ENCODE assay signal across 10 cellular contexts in genomic region chr13:102903659-102904407, GRCh38. TPM values are rescaled to one million over a fixed set of nuclear protein-coding genes. Genes with fewer than 3 reads are reported as not detected.
DNase-seq lines count a peak whose midpoint lies in the region; ATAC-seq and TF ChIP-seq lines count a peak whose summit lies in the region.
"Had no signal": no experiment of that assay in that cellular context is flagged by ENCODE, and none has a peak within 500 bp of the region (broad histone marks: within the 10 kb centered on the region; RNA-seq: fewer than 3 reads in every experiment).

No MANE protein-coding gene starts in this region.

- BruUV-seq in PC-3 (replicated peaks; lab: Mats Ljungman, UMichigan) = no TSS peak

- H3K4me1 Mint-ChIP-seq in effector memory CD8-positive, alpha-beta T cell (ENCODE audit: low read depth in 2 of 2) = no peaks in the 10 kb centered on the region

- H3K9ac ChIP-seq in PC-3 (ENCODE audit: low read length) = no peak overlapping the region

- no peaks in the 10 kb centered on the region for H4K20me1 ChIP-seq in PC-3 (ENCODE audit: low read length)

- H3K27ac Mint-ChIP-seq in effector memory CD8-positive, alpha-beta T cell = no peak overlapping the region

- H3K9me3 ChIP-seq in heart right ventricle = no peaks in the 10 kb centered on the region
- no peaks in the 10 kb centered on the region for H3K9me3 ChIP-seq in PC-3 (ENCODE audit: low read length)
- H3K9me3 ChIP-seq: neutrophil had no signal

- H3K27me3 Mint-ChIP-seq in effector memory CD8-positive, alpha-beta T cell = peaks cover 20 to 56% of the 10 kb centered on the region in 2 donors

- no peak overlapping the region for H3K4me2 ChIP-seq in PC-3 (ENCODE audit: low read length)

- no peaks in the 10 kb centered on the region for H3K79me2 ChIP-seq in PC-3 (ENCODE audit: low read length)

- H3F3A ChIP-seq in PC-3 (ENCODE audit: low read length, unreplicated experiment) = no peaks in the 10 kb centered on the region

- no peaks in the 10 kb centered on the region for H3K9me2 ChIP-seq in PC-3 (replicated peaks; ENCODE audit: low read length)

- peak overlapping the region in 2 of 10 donors; percentile 57 to 60 for H3K27ac ChIP-seq in heart right ventricle
- no peak overlapping the region for H3K27ac ChIP-seq in PC-3 (ENCODE audit: low read length)
- H3K27ac ChIP-seq: neutrophil had no signal

- ATAC-seq in heart right ventricle = no peak
- ATAC-seq in Right ventricle myocardium superior (ENCODE audit: poor library complexity) = no peak
- ATAC-seq in PC-3 = peak; percentile 46
- ATAC-seq in HG02884 (IDR thresholded peaks at IDR 0.05; ENCODE audit: unreplicated experiment) = no peak
- no peak for ATAC-seq in effector memory CD8-positive, alpha-beta T cell (replicated peaks)

- no peaks in the 10 kb centered on the region for H3K36me3 Mint-ChIP-seq in effector memory CD8-positive, alpha-beta T cell (ENCODE audit: insufficient read depth)

- DNase-seq in heart right ventricle (no peak), Right ventricle myocardium superior (no peak), PC-3 (peak; percentile 56), fibroblast of villous mesenchyme (ENCODE audit: low read depth) (peak; percentile 44)
- no peak for DNase-seq in activated CD4-positive, CD25-positive, alpha-beta regulatory T cell treated with anti-CD3 and anti-CD28 coated beads, Interleukin-2, amount 50 U/mL, for 72 hours
- no peak for DNase-seq in activated CD4-positive, CD25-positive, alpha-beta regulatory T cell (lab: John Stamatoyannopoulos, UW)
- no peak for DNase-seq in effector memory CD8-positive, alpha-beta T cell
- DNase-seq: amniotic stem cell had no signal

- H3K36me3 ChIP-seq in heart right ventricle (no peaks in the 10 kb centered on the region), PC-3 (ENCODE audit: low read depth, low read length) (no peaks in the 10 kb centered on the region)
- H3K36me3 ChIP-seq: neutrophil had no signal

- H3K9me3 Mint-ChIP-seq in effector memory CD8-positive, alpha-beta T cell = no peaks in the 10 kb centered on the region

- no peak overlapping the region for H2AFZ ChIP-seq in PC-3 (ENCODE audit: low read length)

- POLR2A ChIA-PET in PC-3 (lab: Charles Lee; ENCODE audit: unreplicated experiment) = no interaction called here

- intact Hi-C loops in heart right ventricle (cut with DNase I) (loop anchor here in 1 of 10 donors (10.0 kb wide), 1 partner anchor 1671 kb away; no protein-coding TSS in a partner anchor), Right ventricle myocardium superior (cut with DNase I) (no loop called here), PC-3 (cut with micrococcal nuclease) (no loop called here)

- TF ChIP-seq CTCF in heart right ventricle (IDR thresholded peaks at IDR 0.05) (peak in 7 of 9 donors; percentile 27 to 46 (median 36)), PC-3 (conservative IDR thresholded peaks at IDR 0.05; ENCODE audit: low read depth, low read length) (peak; percentile 74), fibroblast of villous mesenchyme (IDR thresholded peaks at IDR 0.05; ENCODE audit: insufficient read depth, low read depth, low read length) (peak; percentile 61)

- H3K27me3 ChIP-seq in heart right ventricle (no peaks in the 10 kb centered on the region), PC-3 (ENCODE audit: low read length) (no peaks in the 10 kb centered on the region)
- H3K27me3 ChIP-seq: neutrophil had no signal

- CTCF ChIA-PET in PC-3 (lab: Charles Lee) = no interaction called here

- H3K4me1 ChIP-seq in heart right ventricle (peaks cover 0 to 17% (median 0%) of the 10 kb centered on the region in 9 donors), PC-3 (ENCODE audit: insufficient read depth, low read length) (no peaks in the 10 kb centered on the region)

- H3K4me3 ChIP-seq in heart right ventricle = no peak overlapping the region
- H3K4me3 ChIP-seq in PC-3 (ENCODE audit: low read length) = no peak overlapping the region
- H3K4me3 ChIP-seq in fibroblast of villous mesenchyme (ENCODE audit: low read depth, low read length) = no peak overlapping the region

- 58 to 61% methylated on average over 14 of the region's 14 CpGs for WGBS in heart right ventricle, 2 donors

- no peak overlapping the region for H3K4me3 Mint-ChIP-seq in effector memory CD8-positive, alpha-beta T cell

RNA-seq across cellular contexts. Expression of gene ERCC5, which starts 58.0 kb away (rescaled TPM):
- 10 to 100 TPM; 26.5 to 37.7 (median 33.4) TPM for total RNA-seq in heart right ventricle
- polyA plus RNA-seq in heart right ventricle = 10 to 100 TPM; 18.1 to 59.5 TPM
- total RNA-seq in Right ventricle myocardium superior = 25.7 TPM
- 19.3 and 23.7 TPM in 2 replicates for total RNA-seq in PC-3 (2014; rRNA removed)
- 67.3 and 94.1 TPM in 2 replicates for total RNA-seq in fibroblast of villous mesenchyme

Comparison
In these comparisons a context has a peak if more than half of its experiments do, and no peak if none do; other contexts are left out.
1. DNase-seq: peak in PC-3 (single experiment) and fibroblast of villous mesenchyme (single experiment); none in heart right ventricle (0 of 2), Right ventricle myocardium superior (single experiment), activated CD4-positive, CD25-positive, alpha-beta regulatory T cell treated with anti-CD3 and anti-CD28 coated beads, Interleukin-2, amount 50 U/mL, for 72 hours (single experiment), activated CD4-positive, CD25-positive, alpha-beta regulatory T cell (0 of 4) and effector memory CD8-positive, alpha-beta T cell (0 of 3).
2. Peak in every context shown above with its lines, with median percentiles within 50 percentile points of each other: CTCF ChIP-seq.